24 cellular contexts compared by ENCODE assay signal in the genomic region with DNA sequence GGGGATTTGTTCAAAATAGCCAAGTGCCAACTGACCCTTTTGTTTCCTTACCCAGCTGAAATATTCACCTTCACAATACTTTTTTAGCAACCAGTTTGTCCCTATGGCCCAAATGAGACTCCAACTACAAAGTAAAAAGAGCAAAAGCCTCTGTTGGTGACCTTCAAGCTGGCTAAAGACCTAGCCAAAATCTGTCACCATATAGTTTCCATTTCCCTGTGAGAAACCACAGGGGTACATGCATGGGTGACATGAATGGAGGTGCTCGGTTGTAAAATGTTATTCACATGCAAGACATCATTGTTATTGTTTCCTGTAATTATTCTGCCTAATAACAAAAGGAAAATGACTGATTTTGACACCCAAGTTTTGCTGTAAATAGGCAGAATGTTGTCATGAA.
"Had no signal": no experiment of that assay in that cellular context is flagged by ENCODE, and none has a peak within 500 bp of the region (broad histone marks: within the 10 kb centered on the region; RNA-seq: fewer than 3 reads in every experiment).

No MANE protein-coding gene starts in this region.

- H3K27ac ChIP-seq: cardiac muscle cell, hepatocyte, left ventricle myocardium inferior, tibial artery had no signal

- H3K27me3 Mint-ChIP-seq: activated B cell treated with CpG ODN at 0.5 μM for 24 hours; activated naive CD4-positive, alpha-beta T cell treated with anti-CD3 and anti-CD28 coated beads, Interleukin-2, amount 10 ng/mL, durations not matched to agents 7 days and 5 days; dendritic cell treated with granulocyte-macrophage colony-stimulating factor and Interleukin-4, amounts not matched to agents 40 ng/mL and 50 ng/mL, for 4 days; progenitor cell of endocrine pancreas had no signal

- H3K4me3 Mint-ChIP-seq: activated B cell treated with CpG ODN at 0.5 μM for 24 hours; activated CD4-positive, alpha-beta T cell treated with anti-CD3 and anti-CD28 coated beads for 36 hours; activated naive CD4-positive, alpha-beta T cell treated with anti-CD3 and anti-CD28 coated beads, Interleukin-2, amount 10 ng/mL, durations not matched to agents 7 days and 5 days; activated T-cell treated with anti-CD3 and anti-CD28 coated beads, Interleukin-2, amount 50 U/mL, for 4 hours; dendritic cell treated with granulocyte-macrophage colony-stimulating factor and Interleukin-4, amounts not matched to agents 40 ng/mL and 50 ng/mL, for 4 days; naive thymus-derived CD4-positive, alpha-beta T cell; T-helper 1 cell treated with Interleukin-12 subunit alpha and Interleukin-12 subunit beta and Interleukin-4 antibody, amounts not matched to agents 30 μg/mL and 1 μg/mL, for 36 hours had no signal

- H3K9me3 ChIP-seq: left ventricle myocardium inferior, tibial artery had no signal

- H3K4me1 Mint-ChIP-seq: activated CD4-positive, alpha-beta T cell treated with anti-CD3 and anti-CD28 coated beads for 36 hours; activated naive CD4-positive, alpha-beta T cell treated with anti-CD3 and anti-CD28 coated beads, Interleukin-2, amount 10 ng/mL, durations not matched to agents 7 days and 5 days; naive thymus-derived CD4-positive, alpha-beta T cell had no signal

- H3K36me3 Mint-ChIP-seq: activated naive CD4-positive, alpha-beta T cell treated with anti-CD3 and anti-CD28 coated beads, Interleukin-2, amount 10 ng/mL, durations not matched to agents 7 days and 5 days; naive thymus-derived CD4-positive, alpha-beta T cell had no signal

- ATAC-seq: activated CD4-positive, alpha-beta T cell treated with anti-CD3 and anti-CD28 coated beads for 36 hours; activated T-cell treated with anti-CD3 and anti-CD28 coated beads, Interleukin-2, amount 50 U/mL, for 4 hours; esophagus mucosa; naive thymus-derived CD4-positive, alpha-beta T cell had no signal

- H3K79me2 ChIP-seq: hepatocyte had no signal

- H3K27me3 ChIP-seq: cardiac muscle cell, hepatocyte, tibial artery had no signal

- H3K4me2 ChIP-seq: hepatocyte had no signal

- H3K27ac Mint-ChIP-seq: activated B cell treated with CpG ODN at 0.5 μM for 24 hours; activated CD4-positive, alpha-beta T cell treated with anti-CD3 and anti-CD28 coated beads for 36 hours; activated naive CD4-positive, alpha-beta T cell treated with anti-CD3 and anti-CD28 coated beads, Interleukin-2, amount 10 ng/mL, durations not matched to agents 7 days and 5 days; dendritic cell treated with granulocyte-macrophage colony-stimulating factor and Interleukin-4, amounts not matched to agents 40 ng/mL and 50 ng/mL, for 4 days; naive thymus-derived CD4-positive, alpha-beta T cell; T-helper 1 cell treated with Interleukin-12 subunit alpha and Interleukin-12 subunit beta and Interleukin-4 antibody, amounts not matched to agents 30 μg/mL and 1 μg/mL, for 36 hours had no signal

- H3K4me3 ChIP-seq: cardiac muscle cell, hepatocyte, left ventricle myocardium inferior, tibial artery had no signal

- H3K36me3 ChIP-seq: cardiac muscle cell, left ventricle myocardium inferior, tibial artery had no signal

- H2AFZ ChIP-seq: hepatocyte had no signal

- DNase-seq: activated B cell treated with CpG ODN at 0.5 μM for 24 hours; activated CD4-positive, alpha-beta T cell treated with anti-CD3 and anti-CD28 coated beads for 36 hours; activated CD4-positive, alpha-beta T cell treated with anti-CD3 and anti-CD28 coated beads, Interleukin-2, amount 50 U/mL, for 4 hours; activated CD8-positive, alpha-beta memory T cell treated with anti-CD3 and anti-CD28 coated beads, Interleukin-2, amount 50 U/mL, for 48 hours; activated effector memory CD4-positive, alpha-beta T cell treated with Interleukin-2 at 50 U/mL for 16 hours; activated naive CD4-positive, alpha-beta T cell treated with anti-CD3 and anti-CD28 coated beads, Interleukin-2, amount 10 ng/mL, durations not matched to agents 7 days and 5 days; activated T-cell treated with anti-CD3 and anti-CD28 coated beads, Interleukin-2, amount 50 U/mL, for 4 hours; effector memory CD4-positive, alpha-beta T cell; foreskin melanocyte; glutamatergic neuron; kidney glomerular epithelial cell; left ventricle myocardium inferior; naive thymus-derived CD4-positive, alpha-beta T cell; stimulated activated CD4-positive, alpha-beta T cell treated with anti-CD3 and anti-CD28 coated beads, Interleukin-2, amount 100 ng/mL, for 48 hours; stimulated activated CD8-positive, alpha-beta memory T cell treated with anti-CD3 and anti-CD28 coated beads, Interleukin-4, amount 100 ng/mL, for 48 hours; stimulated activated naive CD4-positive, alpha-beta T cell treated with Interleukin-2 at 50 U/mL for 16 hours; T1000; tibial artery had no signal
